In the genomic region with DNA sequence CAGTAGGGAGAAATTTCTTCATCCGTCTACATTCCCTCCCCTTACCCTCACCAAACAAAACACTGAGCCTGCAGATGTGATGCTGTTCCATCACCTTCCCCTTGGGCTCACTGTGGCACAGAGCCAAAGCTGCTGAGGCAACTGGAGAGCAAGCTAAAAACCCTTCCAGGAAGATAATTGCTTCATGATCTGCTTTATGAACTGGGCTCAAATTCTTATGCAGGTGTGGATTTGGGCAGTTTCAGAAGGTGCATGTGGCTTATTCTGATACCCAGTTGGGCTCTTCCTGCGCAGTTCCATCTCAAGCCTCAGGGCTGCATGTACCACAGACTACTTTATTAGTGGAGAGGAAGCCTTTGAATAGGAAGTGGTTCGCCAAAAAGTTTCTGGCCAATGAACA, we compare ENCODE assay signal across 8 cellular contexts. TPM values are rescaled to one million over a fixed set of nuclear protein-coding genes. Genes with fewer than 3 reads are reported as not detected.
DNase-seq lines count a peak whose midpoint lies in the region; ATAC-seq, FAIRE-seq and TF ChIP-seq lines count a peak whose summit lies in the region.

No MANE protein-coding gene starts in this region.

- no peak overlapping the region for H3K4me3 ChIP-seq in GM12878

- in situ Hi-C loops in GM12878 (cut with MboI), result no loop called here

- no peak for TF ChIP-seq POLR2A in GM12878 (IDR thresholded peaks at IDR 0.05; ENCODE audit: low read depth, low read length)

- ATAC-seq in activated CD8-positive, alpha-beta memory T cell treated with anti-CD3 and anti-CD28 coated beads, Interleukin-2, amount 10 ng/mL, durations not matched to agents 7 days and 5 days, result peak; percentile 85
- ATAC-seq in HG03108 (IDR thresholded peaks at IDR 0.05; ENCODE audit: unreplicated experiment), result peak; percentile 64
- ATAC-seq in GM12878, result peak; percentile 49; the same call in 2 of the 3 replicates
- peak; percentile 62 to 71 for ATAC-seq in stimulated activated naive B cell treated with anti-CD40 and anti-IgM and Interleukin-4, amounts not matched to agents 10 μg/mL and 1 μg/mL and 100 μg/mL, for 72 hours (replicated peaks)

- H4K20me1 ChIP-seq in GM12878 (ENCODE audit: control insufficient read depth, insufficient read depth), result no peaks in the 10 kb centered on the region

- H3K27ac ChIP-seq in GM12878 (ENCODE audit: control insufficient read depth, insufficient read depth), result no peak overlapping the region

- no peaks in the 10 kb centered on the region for H3K79me2 ChIP-seq in GM12878 (ENCODE audit: control insufficient read depth, insufficient read depth, low read length)

- RAD21 ChIA-PET in GM12878 (lab: Charles Lee; ENCODE audit: unreplicated experiment), result no interaction called here

- H3K27ac Mint-ChIP-seq in activated CD8-positive, alpha-beta memory T cell treated with anti-CD3 and anti-CD28 coated beads, Interleukin-2, amount 10 ng/mL, durations not matched to agents 7 days and 5 days, result peak overlapping the region; percentile 60
- H3K27ac Mint-ChIP-seq in stimulated activated naive B cell treated with anti-CD40 and anti-IgM and Interleukin-4, amounts not matched to agents 10 μg/mL and 1 μg/mL and 100 μg/mL, for 72 hours, result peak overlapping the region; percentile 37

- TF ChIP-seq RAD21 in GM12878 (IDR thresholded peaks at IDR 0.05; ENCODE audit: insufficient read depth, low read depth, low read length), result no peak

- H3K27me3 ChIP-seq in GM12878 (replicated peaks in 1 of 2; ENCODE audit: control insufficient read depth in 2 of 2, insufficient read depth in 2 of 2, low read length in 1 of 2), result no peaks in the 10 kb centered on the region

- POLR2A ChIA-PET in GM12878 (lab: Charles Lee), result no interaction called here

- CTCF ChIA-PET in activated CD8-positive, alpha-beta memory T cell treated with anti-CD3 and anti-CD28 coated beads, Interleukin-2, amount 10 ng/mL, durations not matched to agents 7 days and 5 days (lab: Charles Lee), result no interaction called here
- CTCF ChIA-PET in GM12878 (lab: Yijun Ruan, JAX), result interaction anchor here (0.6 kb wide), 1 partner anchor 767 kb away, joined by 3 read pairs; no protein-coding TSS in a partner anchor

- DNase-seq in activated CD8-positive, alpha-beta memory T cell treated with anti-CD3 and anti-CD28 coated beads, Interleukin-2, amount 10 ng/mL, durations not matched to agents 7 days and 5 days, result peak; percentile 67
- no peak for DNase-seq in activated CD8-positive, alpha-beta memory T cell treated with anti-CD3 and anti-CD28 coated beads, Interleukin-2, amount 50 U/mL, for 48 hours
- DNase-seq in GM12878 (ENCODE audit: low read depth, low spot score), result peak; percentile 3
- DNase-seq in stimulated activated naive B cell treated with anti-CD40 and anti-IgM and Interleukin-4, amounts not matched to agents 10 μg/mL and 1 μg/mL and 100 μg/mL, for 72 hours, result no peak
- no peak for DNase-seq in GM03348 (ENCODE audit: low spot score)
- DNase-seq in superior temporal gyrus (ENCODE audit: extremely low spot score), result no peak
- DNase-seq in NCI-H510A (lab: John Stamatoyannopoulos, UW), result no peak

- peaks cover 12% of the 10 kb centered on the region for H3K4me1 ChIP-seq in GM12878 (ENCODE audit: control insufficient read depth, insufficient read depth, low read length)

- H3K36me3 Mint-ChIP-seq in activated CD8-positive, alpha-beta memory T cell treated with anti-CD3 and anti-CD28 coated beads, Interleukin-2, amount 10 ng/mL, durations not matched to agents 7 days and 5 days, result peaks cover 21% of the 10 kb centered on the region
- H3K36me3 Mint-ChIP-seq in stimulated activated naive B cell treated with anti-CD40 and anti-IgM and Interleukin-4, amounts not matched to agents 10 μg/mL and 1 μg/mL and 100 μg/mL, for 72 hours, result peaks cover 27 to 56% of the 10 kb centered on the region in 2 donors

- SMC1A ChIA-PET in GM12878 (lab: Charles Lee; ENCODE audit: uncharacterized antibody, unreplicated experiment), result interaction anchor here (0.6 kb wide), 1 partner anchor 9 kb away, joined by 3 read pairs; no protein-coding TSS in a partner anchor

- no peak for TF ChIP-seq EP300 in GM12878 (IDR thresholded peaks at IDR 0.05; ENCODE audit: borderline replicate concordance in 1 of 2, control insufficient read depth in 1 of 2, low read depth in 2 of 2, low read length in 2 of 2)

- intact Hi-C loops in GM12878 (cut with micrococcal nuclease; ENCODE audit: unreplicated experiment), result no loop called here

- H3K9me3 Mint-ChIP-seq in activated CD8-positive, alpha-beta memory T cell treated with anti-CD3 and anti-CD28 coated beads, Interleukin-2, amount 10 ng/mL, durations not matched to agents 7 days and 5 days (ENCODE audit: low read depth), result no peaks in the 10 kb centered on the region
- H3K9me3 Mint-ChIP-seq in stimulated activated naive B cell treated with anti-CD40 and anti-IgM and Interleukin-4, amounts not matched to agents 10 μg/mL and 1 μg/mL and 100 μg/mL, for 72 hours, result no peaks in the 10 kb centered on the region

- 35% methylated on average over 3 of the region's 3 CpGs for WGBS in GM12878 (ENCODE audit: insufficient coverage, insufficient replicate concordance, low lambda C conversion rate, missing lambda C conversion rate)

- no peak overlapping the region for H3K9ac ChIP-seq in GM12878 (ENCODE audit: control insufficient read depth, insufficient read depth, low read length)

- no peak overlapping the region; the same call in 1 of the 2 replicates for H3K4me2 ChIP-seq in GM12878 (ENCODE audit: control insufficient read depth, insufficient read depth)

- TF ChIP-seq CTCF in GM12878 (IDR thresholded peaks at IDR 0.05 in 2 of 3, conservative IDR thresholded peaks at IDR 0.05 in 1 of 3; ENCODE audit: control insufficient read depth in 2 of 3, extremely low read depth in 1 of 3, insufficient read depth in 1 of 3, low read depth in 3 of 3, low read length in 3 of 3), result peak in 1 of 3 experiments; percentile 25; a peak in 1 of 6 replicates

- FAIRE-seq in GM12878 (lab: Jason Lieb, UNC), result peak; percentile 49

- H3K36me3 ChIP-seq in GM12878 (ENCODE audit: control insufficient read depth in 2 of 2, insufficient read depth in 2 of 2, low read length in 1 of 2), result peaks cover 4 to 17% of the 10 kb centered on the region in 2 experiments

- no TSS peak for BruUV-seq in GM12878 (replicated peaks; lab: Mats Ljungman, UMichigan)

- H3K4me1 Mint-ChIP-seq in activated CD8-positive, alpha-beta memory T cell treated with anti-CD3 and anti-CD28 coated beads, Interleukin-2, amount 10 ng/mL, durations not matched to agents 7 days and 5 days, result peaks cover 21% of the 10 kb centered on the region
- H3K4me1 Mint-ChIP-seq in stimulated activated naive B cell treated with anti-CD40 and anti-IgM and Interleukin-4, amounts not matched to agents 10 μg/mL and 1 μg/mL and 100 μg/mL, for 72 hours, result peaks cover 7 to 17% of the 10 kb centered on the region in 2 donors

- H3K4me3 Mint-ChIP-seq in activated CD8-positive, alpha-beta memory T cell treated with anti-CD3 and anti-CD28 coated beads, Interleukin-2, amount 10 ng/mL, durations not matched to agents 7 days and 5 days, result no peak overlapping the region
- H3K4me3 Mint-ChIP-seq in stimulated activated naive B cell treated with anti-CD40 and anti-IgM and Interleukin-4, amounts not matched to agents 10 μg/mL and 1 μg/mL and 100 μg/mL, for 72 hours, result no peak overlapping the region

- H3K27me3 Mint-ChIP-seq in activated CD8-positive, alpha-beta memory T cell treated with anti-CD3 and anti-CD28 coated beads, Interleukin-2, amount 10 ng/mL, durations not matched to agents 7 days and 5 days, result no peaks in the 10 kb centered on the region
- H3K27me3 Mint-ChIP-seq in stimulated activated naive B cell treated with anti-CD40 and anti-IgM and Interleukin-4, amounts not matched to agents 10 μg/mL and 1 μg/mL and 100 μg/mL, for 72 hours, result no peaks in the 10 kb centered on the region

- H3K9me3 ChIP-seq in GM12878 (replicated peaks; ENCODE audit: control insufficient read depth, insufficient read depth, low read length), result no peaks in the 10 kb centered on the region

- H2AFZ ChIP-seq in GM12878 (ENCODE audit: control insufficient read depth, low read depth, low read length), result no peak overlapping the region

RNA-seq across cellular contexts. Expression of gene AAMDC, which starts 58.3 kb away (rescaled TPM):
- 10 to 100 TPM in 1 of 2 experiments, 1 to 10 TPM in 1; 9.9 to 13.2 TPM for total RNA-seq in activated CD8-positive, alpha-beta memory T cell treated with anti-CD3 and anti-CD28 coated beads, Interleukin-2, amount 10 ng/mL, durations not matched to agents 7 days and 5 days
- total RNA-seq in GM12878 (2013; cell fraction: nucleolus; rRNA removed), result 1.9 and 2.3 TPM in 2 replicates
- total RNA-seq in GM12878 (2014; rRNA removed) (6.1 and 6.7 TPM in 2 replicates), GM12878 (2014; rRNA removed; fragmentation: Illumina TruSeq; extraction: Trizol) (8.4 and 9.8 TPM in 2 replicates), GM12878 (2021) (4.3 and 6.2 TPM in 2 replicates)
- 32.2 TPM for polyA plus RNA-seq in GM12878 (2011; ENCODE audit: low read depth)
- polyA plus RNA-seq in GM12878 (2011; rRNA removed) (3.7 and 4.4 TPM in 2 replicates), GM12878 (2014; fragmentation: Illumina TruSeq; extraction: Trizol) (2.4 and 8.3 TPM in 2 replicates), GM12878 (2014; fragmentation: Nextera tagmentation; extraction: Ambion mirVana) (10 to 100 TPM; 37.1 to 38.3 TPM), GM12878 (2014; rRNA removed) (11.3 and 13.9 TPM in 2 replicates), GM12878 (2016; fragmentation: Nextera tagmentation; extraction: Ambion mirVana) (10 to 100 TPM; 18.6 to 26.0 TPM)
- 2.8 and 3.0 TPM in 2 replicates for polyA plus RNA-seq in GM12878 (2011; cell fraction: cytosol; rRNA removed)
- 2.2 and 2.4 TPM in 2 replicates for polyA plus RNA-seq in GM12878 (2011; cell fraction: nucleus; rRNA removed)
- polyA plus RNA-seq in GM12878 (2012), result 16.9 and 19.8 TPM in 2 replicates
- polyA minus RNA-seq in GM12878 (2011; rRNA and poly(A)+ RNA removed), result 2.1 TPM in 1 of 2 replicates, not detected in the other
- not detected in 2 replicates for polyA minus RNA-seq in GM12878 (2011; cell fraction: cytosol; rRNA and poly(A)+ RNA removed)
- polyA minus RNA-seq in GM12878 (2011; cell fraction: nucleus; rRNA and poly(A)+ RNA removed), result not detected in 2 replicates

RNA-seq across cellular contexts. Expression of gene RSF1, which starts 58.7 kb away (rescaled TPM):
- 10 to 100 TPM; 49.4 to 54.6 TPM for total RNA-seq in activated CD8-positive, alpha-beta memory T cell treated with anti-CD3 and anti-CD28 coated beads, Interleukin-2, amount 10 ng/mL, durations not matched to agents 7 days and 5 days
- 126 and 128 TPM in 2 replicates for total RNA-seq in GM12878 (2013; cell fraction: nucleolus; rRNA removed)
- total RNA-seq in GM12878 (2014; rRNA removed) (24.4 and 30.9 TPM in 2 replicates), GM12878 (2014; rRNA removed; fragmentation: Illumina TruSeq; extraction: Trizol) (34.6 and 36.7 TPM in 2 replicates), GM12878 (2021) (36.7 and 39.9 TPM in 2 replicates)
- polyA plus RNA-seq in GM12878 (2011; ENCODE audit: low read depth), result 8.0 TPM
- polyA plus RNA-seq in GM12878 (2011; rRNA removed) (22.8 and 24.6 TPM in 2 replicates), GM12878 (2014; fragmentation: Illumina TruSeq; extraction: Trizol) (42.9 and 54.2 TPM in 2 replicates), GM12878 (2014; fragmentation: Nextera tagmentation; extraction: Ambion mirVana) (10 to 100 TPM in 1 of 2 experiments, 1 to 10 TPM in 1; 9.0 to 25.4 TPM), GM12878 (2014; rRNA removed) (11.5 and 16.4 TPM in 2 replicates), GM12878 (2016; fragmentation: Nextera tagmentation; extraction: Ambion mirVana) (10 to 100 TPM; 38.7 to 45.3 TPM)
- 15.5 and 18.0 TPM in 2 replicates for polyA plus RNA-seq in GM12878 (2011; cell fraction: cytosol; rRNA removed)
- 19.7 and 37.1 TPM in 2 replicates for polyA plus RNA-seq in GM12878 (2011; cell fraction: nucleus; rRNA removed)
- 29.0 and 30.4 TPM in 2 replicates for polyA plus RNA-seq in GM12878 (2012)
- 26.5 and 43.7 TPM in 2 replicates for polyA minus RNA-seq in GM12878 (2011; rRNA and poly(A)+ RNA removed)
- polyA minus RNA-seq in GM12878 (2011; cell fraction: cytosol; rRNA and poly(A)+ RNA removed), result 15.8 and 19.6 TPM in 2 replicates
- 19.6 and 29.3 TPM in 2 replicates for polyA minus RNA-seq in GM12878 (2011; cell fraction: nucleus; rRNA and poly(A)+ RNA removed)

Comparison
In these comparisons a context has a peak if more than half of its experiments do, and no peak if none do; other contexts are left out.
1. DNase-seq: peak in activated CD8-positive, alpha-beta memory T cell treated with anti-CD3 and anti-CD28 coated beads, Interleukin-2, amount 10 ng/mL, durations not matched to agents 7 days and 5 days (single experiment) and GM12878 (single experiment); none in activated CD8-positive, alpha-beta memory T cell treated with anti-CD3 and anti-CD28 coated beads, Interleukin-2, amount 50 U/mL, for 48 hours (single experiment), stimulated activated naive B cell treated with anti-CD40 and anti-IgM and Interleukin-4, amounts not matched to agents 10 μg/mL and 1 μg/mL and 100 μg/mL, for 72 hours (single experiment), GM03348 (single experiment), superior temporal gyrus (single experiment) and NCI-H510A (single experiment).
2. Peak in every context shown above with its lines, with median percentiles within 50 percentile points of each other: ATAC-seq.